1 cellular context compared by ENCODE assay signal in genomic region chr6:44569931-44570385, GRCh38.
TF ChIP-seq lines count a peak whose summit lies in the region.

No MANE protein-coding gene starts in this region.

TF ChIP-seq in GM23338, 12 proteins besides CTCF, POLR2A, EP300 and RAD21 (continued from another document):
- TF ChIP-seq ZNF462 (CRISPR knock-in tag; IDR thresholded peaks at IDR 0.05): no peak
- TF ChIP-seq EZH2phosphoT487 (IDR thresholded peaks at IDR 0.05; ENCODE audit: unreplicated experiment): no peak
- TF ChIP-seq JUNB (IDR thresholded peaks at IDR 0.05; ENCODE audit: unreplicated experiment): no peak
- TF ChIP-seq POLR2AphosphoS5 (IDR thresholded peaks at IDR 0.05; ENCODE audit: low read depth): no peak
- TF ChIP-seq ZNF114 (CRISPR knock-in tag; IDR thresholded peaks at IDR 0.05): no peak
- no peak for TF ChIP-seq NANOG (IDR thresholded peaks at IDR 0.05; ENCODE audit: borderline replicate concordance)
- no peak for TF ChIP-seq ZNF331 (CRISPR knock-in tag; IDR thresholded peaks at IDR 0.05; ENCODE audit: low read depth)
- TF ChIP-seq ETS1 (IDR thresholded peaks at IDR 0.05): no peak
- TF ChIP-seq REST (IDR thresholded peaks at IDR 0.05; ENCODE audit: unreplicated experiment): no peak
- TF ChIP-seq EZH2 (IDR thresholded peaks at IDR 0.05; ENCODE audit: low read depth, unreplicated experiment): no peak
